In genomic region chr4:83589283-83589682, GRCh38 we compare ENCODE assay signal across 16 cellular contexts.
"Had no signal": no experiment of that assay in that cellular context is flagged by ENCODE, and none has a peak within 500 bp of the region (broad histone marks: within the 10 kb centered on the region; RNA-seq: fewer than 3 reads in every experiment).

No MANE protein-coding gene starts in this region.

- H3K27ac ChIP-seq: right lobe of liver, spleen, transverse colon had no signal

- H3K27me3 ChIP-seq: right lobe of liver, spleen, transverse colon had no signal

- H3K9me3 ChIP-seq: right lobe of liver, spleen, transverse colon had no signal

- H3K36me3 ChIP-seq: right lobe of liver, transverse colon had no signal

- ATAC-seq: activated CD8-positive, alpha-beta memory T cell treated with anti-CD3 and anti-CD28 coated beads, Interleukin-2, amount 10 ng/mL, durations not matched to agents 7 days and 5 days; naive thymus-derived CD4-positive, alpha-beta T cell; right lobe of liver; stimulated activated memory B cell treated with anti-CD40 and anti-IgM and Interleukin-4, amounts not matched to agents 10 μg/mL and 1 μg/mL and 100 μg/mL, for 72 hours had no signal

- H3K4me3 ChIP-seq: lung, right lobe of liver, spleen, transverse colon had no signal

- DNase-seq: activated CD4-positive, alpha-beta T cell treated with anti-CD3 and anti-CD28 coated beads, Interleukin-2, amount 50 U/mL, for 4 hours; activated CD4-positive, CD25-positive, alpha-beta regulatory T cell treated with anti-CD3 and anti-CD28 coated beads, Interleukin-2, amount 50 U/mL, for 72 hours; activated CD8-positive, alpha-beta memory T cell treated with anti-CD3 and anti-CD28 coated beads, Interleukin-2, amount 10 ng/mL, durations not matched to agents 7 days and 5 days; activated effector memory CD4-positive, alpha-beta T cell treated with Interleukin-2 at 50 U/mL for 16 hours; activated T-cell treated with anti-CD3 and anti-CD28 coated beads, Interleukin-2, amount 50 U/mL, for 24 hours; cortex of kidney; effector memory CD4-positive, alpha-beta T cell; immature natural killer cell; naive thymus-derived CD4-positive, alpha-beta T cell; posterior cingulate gyrus; right lobe of liver; spleen; stimulated activated CD4-positive, alpha-beta T cell treated with anti-CD3 and anti-CD28 coated beads, Interleukin-1b, Interleukin-23, amount 100 ng/mL, for 48 hours; transverse colon had no signal

- H3K4me1 ChIP-seq: right lobe of liver, spleen had no signal
